12 cellular contexts compared by ENCODE assay signal in genomic region chr9:129289131-129289731, GRCh38.
A peak's percentile ranks its signal among the peaks of the same experiment; 100 is the strongest.
DNase-seq lines count a peak whose midpoint lies in the region; ATAC-seq and TF ChIP-seq lines count a peak whose summit lies in the region.
"Had no signal": no experiment of that assay in that cellular context is flagged by ENCODE, and none has a peak within 500 bp of the region (broad histone marks: within the 10 kb centered on the region; RNA-seq: fewer than 3 reads in every experiment).

No MANE protein-coding gene starts in this region.

- ATAC-seq in HG03565 (IDR thresholded peaks at IDR 0.05; ENCODE audit: unreplicated experiment) (no peak), HG02623 (IDR thresholded peaks at IDR 0.05; ENCODE audit: unreplicated experiment) (no peak), GM19397 (IDR thresholded peaks at IDR 0.05; ENCODE audit: unreplicated experiment) (no peak)

- TF ChIP-seq CTCF in GM13977 (IDR thresholded peaks at IDR 0.05; ENCODE audit: extremely low read depth, insufficient read depth, missing control alignments): no peak

- H3K27me3 Mint-ChIP-seq in activated CD4-positive, alpha-beta memory T cell treated with anti-CD3 and anti-CD28 coated beads, Interleukin-2, amount 10 ng/mL, durations not matched to agents 7 days and 5 days: no peaks in the 10 kb centered on the region

- POLR2A ChIA-PET in activated CD4-positive, alpha-beta memory T cell treated with anti-CD3 and anti-CD28 coated beads, Interleukin-2, amount 10 ng/mL, durations not matched to agents 7 days and 5 days (lab: Charles Lee): no interaction called here

- peak; percentile 7 for DNase-seq in AG20443 (ENCODE audit: low spot score)
- peak; percentile 12 for DNase-seq in GM13977 (ENCODE audit: low spot score)
- peak; percentile 9 for DNase-seq in activated CD4-positive, alpha-beta memory T cell treated with anti-CD3 and anti-CD28 coated beads, Interleukin-2, amount 10 ng/mL, durations not matched to agents 7 days and 5 days
- peak; percentile 4 for DNase-seq in mucosa of gallbladder (ENCODE audit: low spot score)
- DNase-seq in stimulated activated CD4-positive, alpha-beta T cell treated with anti-CD3 and anti-CD28 coated beads, Interleukin-4, amount 100 ng/mL, for 1 hour: no peak
- DNase-seq: AML-193, DMS79 treated with DMSO at 0.1 percent for 48 hours, Kasumi-1, NCI-H2081 had no signal

- in situ Hi-C loops in GM13977 (cut with MboI; ENCODE audit: low pct_unique_long_range_greater_than_20kb, low sequenced_read_pairs, unreplicated experiment): no loop called here

- H3K4me1 Mint-ChIP-seq in activated CD4-positive, alpha-beta memory T cell treated with anti-CD3 and anti-CD28 coated beads, Interleukin-2, amount 10 ng/mL, durations not matched to agents 7 days and 5 days: no peaks in the 10 kb centered on the region

- CTCF ChIA-PET in activated CD4-positive, alpha-beta memory T cell treated with anti-CD3 and anti-CD28 coated beads, Interleukin-2, amount 10 ng/mL, durations not matched to agents 7 days and 5 days (lab: Charles Lee): no interaction called here

- H3K4me3 Mint-ChIP-seq in activated CD4-positive, alpha-beta memory T cell treated with anti-CD3 and anti-CD28 coated beads, Interleukin-2, amount 10 ng/mL, durations not matched to agents 7 days and 5 days: no peak overlapping the region

- H3K9me3 Mint-ChIP-seq in activated CD4-positive, alpha-beta memory T cell treated with anti-CD3 and anti-CD28 coated beads, Interleukin-2, amount 10 ng/mL, durations not matched to agents 7 days and 5 days: no peaks in the 10 kb centered on the region

- no peaks in the 10 kb centered on the region for H3K36me3 Mint-ChIP-seq in activated CD4-positive, alpha-beta memory T cell treated with anti-CD3 and anti-CD28 coated beads, Interleukin-2, amount 10 ng/mL, durations not matched to agents 7 days and 5 days (ENCODE audit: low read depth)

- no peak overlapping the region for H3K27ac Mint-ChIP-seq in activated CD4-positive, alpha-beta memory T cell treated with anti-CD3 and anti-CD28 coated beads, Interleukin-2, amount 10 ng/mL, durations not matched to agents 7 days and 5 days
